ENCODE assay signal across 7 cellular contexts in genomic region chr11:25501436-25501835, GRCh38.
DNase-seq lines count a peak whose midpoint lies in the region; FAIRE-seq and TF ChIP-seq lines count a peak whose summit lies in the region.
"Not testable (repeated sequence)": the region's sequence is repeated elsewhere in the genome, so short reads cannot be mapped to it uniquely, and the experiment has no call there.

No MANE protein-coding gene starts in this region.

- not testable (repeated sequence) for H3K56ac ChIP-seq in H9 (ENCODE audit: insufficient read length, low read depth, low read length); H1 (replicated peaks; ENCODE audit: insufficient read length, low read depth, low read length)

- not testable (repeated sequence) for H2AFZ ChIP-seq in H9 (ENCODE audit: low read length)
- H2AFZ ChIP-seq in H1 (ENCODE audit: low read length) (peak overlapping the region; percentile 79; the same call in 1 of the 2 replicates), neuronal stem cell (ENCODE audit: low read length) (peak overlapping the region; percentile 78)

- H3K14ac ChIP-seq in H9 (ENCODE audit: insufficient read depth, low read length); H1 (ENCODE audit: insufficient read length); neuronal stem cell (ENCODE audit: low read length): not testable (repeated sequence)

- CTCF ChIA-PET in H1 (lab: Charles Lee; ENCODE audit: partially characterized antibody) = not testable (repeated sequence)

- DNase-seq in ELF-1 (ENCODE audit: low read depth, low spot score) (peak; percentile 62), H9 (peak; percentile 52), H1 (ENCODE audit: low read depth in 1 of 2, low spot score in 2 of 2) (peak in 1 of 2 experiments; percentile 50)
- DNase-seq in SJCRH30; nephron progenitor cell; neuronal stem cell (ENCODE audit: low spot score): not testable (repeated sequence)

- H4K8ac ChIP-seq in H9 (replicated peaks; ENCODE audit: insufficient read length, low read depth, low read length); H1 (ENCODE audit: extremely low read depth, insufficient read depth, low read length); neuronal stem cell (ENCODE audit: low read depth, low read length): not testable (repeated sequence)

- H3K79me1 ChIP-seq in H9 (ENCODE audit: insufficient read depth, low read depth, low read length, poor library complexity, severe bottlenecking); H1 (ENCODE audit: low read depth, low read length); neuronal stem cell (ENCODE audit: low read depth, low read length): not testable (repeated sequence)

- H4K91ac ChIP-seq in H9 (ENCODE audit: insufficient read length, low read depth, low read length); H1 (replicated peaks; ENCODE audit: insufficient read length, low read length); neuronal stem cell (ENCODE audit: low read depth, low read length, poor library complexity): not testable (repeated sequence)

- not testable (repeated sequence) for H3K23ac ChIP-seq in H9 (ENCODE audit: insufficient read length, low read depth, low read length); H1 (ENCODE audit: insufficient read length); neuronal stem cell (ENCODE audit: low read depth, low read length, poor library complexity)

- not testable (repeated sequence) for H4K20me1 ChIP-seq in H9 (ENCODE audit: control insufficient read depth, insufficient read depth, insufficient read length); H1 (replicated peaks in 1 of 2; ENCODE audit: control insufficient read depth in 1 of 2, insufficient read depth in 2 of 2, low read length in 2 of 2)

- H3K23me2 ChIP-seq in H9 (ENCODE audit: insufficient read length, low read depth, low read length, poor library complexity, severe bottlenecking); H1 (ENCODE audit: low read depth, low read length): not testable (repeated sequence)

- not testable (repeated sequence) for H3K27me3 Mint-ChIP-seq in H9 (ENCODE audit: low read depth); nephron progenitor cell (ENCODE audit: low read depth, poor library complexity)

- H3K4me1 Mint-ChIP-seq in H9 = not testable (repeated sequence)
- H3K4me1 Mint-ChIP-seq in nephron progenitor cell = peaks cover 14% of the 10 kb centered on the region

- not testable (repeated sequence) for H3K27me3 ChIP-seq in H9 (ENCODE audit: insufficient read depth, low read length); HUES64 (ENCODE audit: insufficient read depth, low read length); SJCRH30; H1 (replicated peaks in 1 of 4; ENCODE audit: control insufficient read depth in 3 of 4, extremely low read depth in 1 of 4, insufficient read depth in 3 of 4, low read length in 3 of 4); neuronal stem cell (ENCODE audit: control insufficient read depth in 3 of 3, insufficient read depth in 3 of 3, low read depth in 1 of 3, low read length in 3 of 3)

- not testable (repeated sequence) for TF ChIP-seq CTCF in H9 (conservative IDR thresholded peaks at IDR 0.05); H1 (IDR thresholded peaks at IDR 0.05; ENCODE audit: control extremely low read depth in 1 of 3, insufficient read depth in 1 of 3, low read depth in 1 of 3, low read length in 3 of 3); nephron progenitor cell (IDR thresholded peaks at IDR 0.05)

- not testable (repeated sequence) for H2BK12ac ChIP-seq in H9 (ENCODE audit: insufficient read length, low read depth, low read length); H1 (ENCODE audit: low read depth, low read length); neuronal stem cell (ENCODE audit: low read length)

- not testable (repeated sequence) for H3K4ac ChIP-seq in H9 (ENCODE audit: low read depth, low read length); H1 (replicated peaks; ENCODE audit: insufficient read length, low read depth, low read length); neuronal stem cell (ENCODE audit: low read length)

- H3K4me2 ChIP-seq in H9 (ENCODE audit: insufficient read depth, insufficient read length, low read length); H1 (ENCODE audit: insufficient read depth in 1 of 2, low read depth in 2 of 2, low read length in 2 of 2); neuronal stem cell (ENCODE audit: insufficient read depth, low read length, poor library complexity, severe bottlenecking): not testable (repeated sequence)

- peaks cover 14 to 15% of the 10 kb centered on the region in 2 experiments; a peak in 4 of 5 replicates for H3K9me3 Mint-ChIP-seq in H9
- H3K9me3 Mint-ChIP-seq in nephron progenitor cell = peaks cover 45% of the 10 kb centered on the region

- not testable (repeated sequence) for TF ChIP-seq POLR2A in H1 (IDR thresholded peaks at IDR 0.05; ENCODE audit: control extremely low read depth in 1 of 2, low read depth in 2 of 2, low read length in 2 of 2)

- H3K79me2 ChIP-seq in H9 (ENCODE audit: insufficient read depth, low read length); H1 (ENCODE audit: control insufficient read depth in 1 of 2, insufficient read depth in 2 of 2, low read length in 2 of 2): not testable (repeated sequence)

- H2BK5ac ChIP-seq in H9 (ENCODE audit: insufficient read length, low read length); H1 (ENCODE audit: low read depth, low read length); neuronal stem cell (ENCODE audit: low read length): not testable (repeated sequence)

- H3K27ac ChIP-seq in H9 (ENCODE audit: insufficient read length, low read depth, low read length); SJCRH30; H1 (ENCODE audit: low read depth, low read length); neuronal stem cell (replicated peaks; ENCODE audit: low read length): not testable (repeated sequence)
- peak overlapping the region; percentile 55; the same call in 1 of the 2 replicates for H3K27ac ChIP-seq in HUES64 (ENCODE audit: low read depth, low read length)

- H2BK15ac ChIP-seq in H9 (ENCODE audit: low read depth, low read length); H1 (ENCODE audit: low read length); neuronal stem cell (ENCODE audit: low read length): not testable (repeated sequence)

- POLR2A ChIA-PET in H1 (lab: Charles Lee; ENCODE audit: partially characterized antibody) = not testable (repeated sequence)

- not testable (repeated sequence) for H3K4me1 ChIP-seq in H9 (ENCODE audit: insufficient read depth, low read length); HUES64 (ENCODE audit: insufficient read depth, low read length); SJCRH30; H1 (replicated peaks in 1 of 4; ENCODE audit: control insufficient read depth in 3 of 4, insufficient read depth in 4 of 4, low read length in 3 of 4); neuronal stem cell (ENCODE audit: control insufficient read depth in 2 of 2, insufficient read depth in 1 of 2, low read depth in 1 of 2, low read length in 2 of 2)

- H3K27ac Mint-ChIP-seq in H9 (peak overlapping the region; percentile 68 to 98 (median 93); a peak in 5 of 7 replicates), nephron progenitor cell (peak overlapping the region; percentile 85)

- H3K4me3 Mint-ChIP-seq in H9 = peak overlapping the region in 1 of 2 experiments; percentile 39; a peak in 2 of 5 replicates
- not testable (repeated sequence) for H3K4me3 Mint-ChIP-seq in nephron progenitor cell

- TF ChIP-seq RAD21 in H1 (IDR thresholded peaks at IDR 0.05 in 1 of 2, conservative IDR thresholded peaks at IDR 0.05 in 1 of 2; ENCODE audit: low read depth in 2 of 2, low read length in 2 of 2) = not testable (repeated sequence)

- FAIRE-seq in H1 (lab: Jason Lieb, UNC) = not testable (repeated sequence)

- not testable (repeated sequence) for H3K18ac ChIP-seq in H9 (ENCODE audit: insufficient read length, low read depth, low read length); H1 (ENCODE audit: extremely low read depth, low read length); neuronal stem cell (ENCODE audit: low read length)

- not testable (repeated sequence) for H3K9ac ChIP-seq in H9 (ENCODE audit: extremely low read depth, insufficient read length, low read length); neuronal stem cell (ENCODE audit: low read depth, low read length, poor library complexity)
- H3K9ac ChIP-seq in HUES64 (ENCODE audit: low read depth, low read length) = 0 out of 2 replicates have a peak overlapping the region, but pooled peaks have one; percentile 30
- H3K9ac ChIP-seq in H1 (replicated peaks in 1 of 4; ENCODE audit: extremely low read depth in 1 of 4, low read depth in 3 of 4, low read length in 3 of 4) = 0 out of 7 replicates have a peak overlapping the region, but pooled peaks of 1 of the 4 experiments have one; percentile 3

- TF ChIP-seq EP300 in H1 (IDR thresholded peaks at IDR 0.05; ENCODE audit: borderline replicate concordance in 1 of 2, low read depth in 2 of 2, low read length in 2 of 2) = not testable (repeated sequence)

- H2BK20ac ChIP-seq in H9 (ENCODE audit: low read depth, low read length, poor library complexity, severe bottlenecking); H1 (ENCODE audit: low read length): not testable (repeated sequence)

- H3K4me3 ChIP-seq in HUES64 (ENCODE audit: low read length) = 0 out of 2 replicates have a peak overlapping the region, but pooled peaks have one; percentile 5
- peak overlapping the region; percentile 20; the same call in 1 of the 2 replicates for H3K4me3 ChIP-seq in SJCRH30
- not testable (repeated sequence) for H3K4me3 ChIP-seq in H1 (ENCODE audit: extremely low read depth in 1 of 4, insufficient read depth in 2 of 4, low read depth in 3 of 4, low read length in 4 of 4); neuronal stem cell (ENCODE audit: low read length in 2 of 2)

- H2BK120ac ChIP-seq in H9 (ENCODE audit: low read depth, low read length, poor library complexity, severe bottlenecking); H1 (replicated peaks; ENCODE audit: low read depth, low read length); neuronal stem cell (ENCODE audit: low read depth, low read length): not testable (repeated sequence)

- not testable (repeated sequence) for H3K36me3 ChIP-seq in HUES64 (ENCODE audit: insufficient read depth, low read length); SJCRH30; H1 (ENCODE audit: control insufficient read depth in 2 of 4, insufficient read depth in 4 of 4, low read length in 3 of 4); neuronal stem cell (replicated peaks in 1 of 2; ENCODE audit: control insufficient read depth in 2 of 2, insufficient read depth in 2 of 2, low read length in 2 of 2)

- not testable (repeated sequence) for H4K5ac ChIP-seq in H9 (ENCODE audit: insufficient read length, low read depth, low read length); H1 (ENCODE audit: insufficient read length, low read depth, low read length)

- not testable (repeated sequence) for H3T11ph ChIP-seq in H9 (ENCODE audit: low read length)

- WGBS in H9 (ENCODE audit: extremely low coverage, insufficient read length, low lambda C conversion rate) = no CpG with 5 or more reads among the region's 7 CpGs
- 57% methylated on average over 7 of the region's 7 CpGs for WGBS in HUES64
- 72% methylated on average over 5 of the region's 7 CpGs; no CpG with 5 or more reads in 1 of the 2 experiments for WGBS in H1 (ENCODE audit: extremely low coverage in 1 of 2, insufficient coverage in 1 of 2, insufficient read length in 1 of 2, insufficient replicate concordance in 2 of 2, low coverage in 1 of 2, low lambda C conversion rate in 2 of 2, missing lambda C conversion rate in 1 of 2), 2 experiments
- no CpG with 5 or more reads among the region's 7 CpGs for WGBS in neuronal stem cell (ENCODE audit: extremely low coverage in 2 of 2, insufficient read length in 2 of 2, insufficient replicate concordance in 1 of 2), 2 donors

- H3K36me3 Mint-ChIP-seq in H9 (ENCODE audit: insufficient read depth in 1 of 3, low read depth in 3 of 3) = peaks cover 7 to 13% (median 9%) of the 10 kb centered on the region in 3 experiments
- peaks cover 15% of the 10 kb centered on the region for H3K36me3 Mint-ChIP-seq in nephron progenitor cell (ENCODE audit: low read depth)

- H2AK5ac ChIP-seq in H9 (ENCODE audit: insufficient read length, low read length); H1 (ENCODE audit: low read depth, low read length); neuronal stem cell (ENCODE audit: low read depth, low read length): not testable (repeated sequence)

- not testable (repeated sequence) for H3K9me3 ChIP-seq in H9 (ENCODE audit: control insufficient read depth, low read depth, low read length); HUES64 (ENCODE audit: insufficient read depth, low read depth, low read length); SJCRH30 (replicated peaks); H1 (ENCODE audit: insufficient read depth in 2 of 2, low read depth in 1 of 2, low read length in 1 of 2); neuronal stem cell (replicated peaks in 1 of 2; ENCODE audit: control insufficient read depth in 2 of 2, insufficient read depth in 1 of 2, low read depth in 1 of 2, low read length in 2 of 2)
